ENCODE assay signal across 27 cellular contexts in the genomic region with DNA sequence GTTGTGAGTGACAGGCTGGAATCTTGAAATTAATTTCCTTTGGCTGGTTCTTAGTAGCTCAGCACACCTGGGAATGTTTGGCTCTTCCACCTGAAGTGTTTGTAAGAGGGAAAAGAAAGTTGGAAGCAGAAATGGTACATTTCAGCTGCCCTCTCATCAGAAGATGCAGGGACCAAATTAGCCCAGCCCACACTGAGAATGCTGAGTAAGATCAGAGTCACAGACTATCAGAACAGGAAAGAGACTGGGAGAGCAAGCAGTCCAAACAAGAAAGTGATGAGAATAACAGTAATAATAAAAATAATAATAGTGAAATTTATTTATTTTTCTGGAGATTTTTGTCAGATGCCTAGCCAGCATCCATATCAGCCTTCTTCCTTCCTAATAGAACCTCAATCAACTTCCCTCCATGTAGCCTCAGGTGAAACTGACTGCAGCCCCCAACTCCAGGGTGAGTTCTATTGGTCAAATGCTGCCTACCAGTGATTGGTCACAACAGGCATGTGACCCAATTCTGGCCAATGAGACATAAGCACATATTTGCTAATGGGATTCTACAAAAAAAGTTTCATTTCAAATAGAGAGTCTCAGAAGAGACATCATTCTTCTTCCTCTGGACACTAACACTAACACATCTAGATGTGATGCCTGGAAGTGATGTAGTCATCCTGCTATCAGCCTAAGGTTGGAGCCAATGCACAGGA. TPM values are rescaled to one million over a fixed set of nuclear protein-coding genes. Genes with fewer than 3 reads are reported as not detected.
"Had no signal": no experiment of that assay in that cellular context is flagged by ENCODE, and none has a peak within 500 bp of the region (broad histone marks: within the 10 kb centered on the region; RNA-seq: fewer than 3 reads in every experiment).

No MANE protein-coding gene starts in this region.

- H3K27me3 ChIP-seq: cardiac muscle cell, neural progenitor cell, uterus had no signal

- H3K27ac ChIP-seq: cardiac muscle cell, epithelial cell of prostate, left ventricle myocardium inferior, neural progenitor cell, uterus had no signal

- H3K4me2 ChIP-seq: neural progenitor cell had no signal

- H3K36me3 Mint-ChIP-seq: activated naive CD8-positive, alpha-beta T cell treated with anti-CD3 and anti-CD28 coated beads for 36 hours; immature natural killer cell; mesothelial cell of epicardium; naive thymus-derived CD8-positive, alpha-beta T cell; neural progenitor cell; stimulated activated naive B cell treated with anti-CD40 and anti-IgM and Interleukin-4, amounts not matched to agents 10 μg/mL and 1 μg/mL and 100 μg/mL, for 72 hours had no signal

- H3K9ac ChIP-seq: neural progenitor cell had no signal

- H3K4me1 Mint-ChIP-seq: activated B cell treated with CpG ODN at 0.5 μM for 24 hours; activated CD4-positive, alpha-beta T cell treated with anti-CD3 and anti-CD28 coated beads for 36 hours; activated naive CD8-positive, alpha-beta T cell treated with anti-CD3 and anti-CD28 coated beads for 36 hours; endodermal cell; immature natural killer cell; mesothelial cell of epicardium; naive thymus-derived CD8-positive, alpha-beta T cell; neural progenitor cell; stimulated activated naive B cell treated with anti-CD40 and anti-IgM and Interleukin-4, amounts not matched to agents 10 μg/mL and 1 μg/mL and 100 μg/mL, for 72 hours had no signal

- H3K4me3 Mint-ChIP-seq: activated B cell treated with CpG ODN at 0.5 μM for 24 hours; activated CD4-positive, alpha-beta T cell treated with anti-CD3 and anti-CD28 coated beads for 36 hours; activated naive CD8-positive, alpha-beta T cell treated with anti-CD3 and anti-CD28 coated beads for 36 hours; activated T-cell treated with anti-CD3 and anti-CD28 coated beads, Interleukin-2, amount 50 U/mL, for 4 hours; endodermal cell; immature natural killer cell; mesothelial cell of epicardium; naive thymus-derived CD8-positive, alpha-beta T cell; neural progenitor cell; stimulated activated naive B cell treated with anti-CD40 and anti-IgM and Interleukin-4, amounts not matched to agents 10 μg/mL and 1 μg/mL and 100 μg/mL, for 72 hours had no signal

- H3K4me1 ChIP-seq: left ventricle myocardium inferior, neural progenitor cell, uterus had no signal

- ATAC-seq: activated CD4-positive, alpha-beta T cell treated with anti-CD3 and anti-CD28 coated beads for 36 hours; activated T-cell treated with anti-CD3 and anti-CD28 coated beads, Interleukin-2, amount 50 U/mL, for 4 hours; naive thymus-derived CD8-positive, alpha-beta T cell; sciatic nerve; stimulated activated naive B cell treated with anti-CD40 and anti-IgM and Interleukin-4, amounts not matched to agents 10 μg/mL and 1 μg/mL and 100 μg/mL, for 72 hours had no signal

- DNase-seq: activated B cell treated with CpG ODN at 0.5 μM for 24 hours; activated CD4-positive, alpha-beta T cell treated with anti-CD3 and anti-CD28 coated beads for 36 hours; activated CD4-positive, alpha-beta T cell treated with anti-CD3 and anti-CD28 coated beads, Interleukin-2, amount 50 U/mL, for 4 hours; activated CD8-positive, alpha-beta memory T cell treated with anti-CD3 and anti-CD28 coated beads, Interleukin-2, amount 50 U/mL, for 48 hours; activated naive CD4-positive, alpha-beta T cell treated with Interleukin-2 at 50 U/mL for 16 hours; activated naive CD8-positive, alpha-beta T cell treated with anti-CD3 and anti-CD28 coated beads for 36 hours; activated T-cell treated with anti-CD3 and anti-CD28 coated beads, Interleukin-2, amount 50 U/mL, for 4 hours; cortex of kidney; endodermal cell; foreskin melanocyte; immature natural killer cell; kidney glomerular epithelial cell; left ventricle myocardium inferior; naive thymus-derived CD8-positive, alpha-beta T cell; stimulated activated CD4-positive, alpha-beta T cell treated with anti-CD3 and anti-CD28 coated beads, Interleukin-2, amount 100 ng/mL, for 48 hours; stimulated activated CD8-positive, alpha-beta memory T cell treated with anti-CD3 and anti-CD28 coated beads, Interleukin-4, amount 100 ng/mL, for 48 hours; stimulated activated naive B cell treated with anti-CD40 and anti-IgM and Interleukin-4, amounts not matched to agents 10 μg/mL and 1 μg/mL and 100 μg/mL, for 72 hours; T1000; trophoblast cell; uterus had no signal

- H3K4me3 ChIP-seq: cardiac muscle cell, left ventricle myocardium inferior, neural progenitor cell, uterus had no signal

- H3K36me3 ChIP-seq: cardiac muscle cell, left ventricle myocardium inferior, neural progenitor cell, uterus had no signal

- H3K27ac Mint-ChIP-seq: activated B cell treated with CpG ODN at 0.5 μM for 24 hours; activated CD4-positive, alpha-beta T cell treated with anti-CD3 and anti-CD28 coated beads for 36 hours; activated naive CD8-positive, alpha-beta T cell treated with anti-CD3 and anti-CD28 coated beads for 36 hours; activated T-helper 2 cell treated with anti-CD3 and anti-CD28 coated beads, Interferon-gamma antibody, Interleukin-2, Interleukin-4, amounts not matched to agents 10 μg/mL and 5 μg/mL and 100 μg/mL, durations not matched to agents 14 hours and 24 hours and 36 hours; endodermal cell; immature natural killer cell; mesothelial cell of epicardium; naive thymus-derived CD8-positive, alpha-beta T cell; neural progenitor cell; stimulated activated naive B cell treated with anti-CD40 and anti-IgM and Interleukin-4, amounts not matched to agents 10 μg/mL and 1 μg/mL and 100 μg/mL, for 72 hours had no signal

- H2AFZ ChIP-seq: neural progenitor cell had no signal

- H3K9me3 Mint-ChIP-seq: activated B cell treated with CpG ODN at 0.5 μM for 24 hours; activated naive CD8-positive, alpha-beta T cell treated with anti-CD3 and anti-CD28 coated beads for 36 hours; activated T-cell treated with anti-CD3 and anti-CD28 coated beads, Interleukin-2, amount 50 U/mL, for 4 hours; activated T-helper 2 cell treated with anti-CD3 and anti-CD28 coated beads, Interferon-gamma antibody, Interleukin-2, Interleukin-4, amounts not matched to agents 10 μg/mL and 5 μg/mL and 100 μg/mL, durations not matched to agents 14 hours and 24 hours and 36 hours; endodermal cell; immature natural killer cell; mesothelial cell of epicardium; neural progenitor cell; stimulated activated naive B cell treated with anti-CD40 and anti-IgM and Interleukin-4, amounts not matched to agents 10 μg/mL and 1 μg/mL and 100 μg/mL, for 72 hours had no signal

- H3K9me3 ChIP-seq: left ventricle myocardium inferior, uterus had no signal

RNA-seq across cellular contexts. Expression of gene ADRA1B, which starts 31.2 kb away (rescaled TPM):
- total RNA-seq: activated CD4-positive, alpha-beta T cell treated with anti-CD3 and anti-CD28 coated beads for 36 hours; activated CD8-positive, alpha-beta memory T cell treated with anti-CD3 and anti-CD28 coated beads for 36 hours; activated naive CD8-positive, alpha-beta T cell treated with anti-CD3 and anti-CD28 coated beads for 36 hours; activated T-helper 2 cell treated with anti-CD3 and anti-CD28 coated beads, Interferon-gamma antibody, Interleukin-2, Interleukin-4, amounts not matched to agents 10 μg/mL and 5 μg/mL and 100 μg/mL, durations not matched to agents 14 hours and 24 hours and 36 hours; naive thymus-derived CD8-positive, alpha-beta T cell had no signal
- polyA plus RNA-seq: immature natural killer cell; naive thymus-derived CD8-positive, alpha-beta T cell had no signal
